10 cellular contexts compared by ENCODE assay signal in the genomic region with DNA sequence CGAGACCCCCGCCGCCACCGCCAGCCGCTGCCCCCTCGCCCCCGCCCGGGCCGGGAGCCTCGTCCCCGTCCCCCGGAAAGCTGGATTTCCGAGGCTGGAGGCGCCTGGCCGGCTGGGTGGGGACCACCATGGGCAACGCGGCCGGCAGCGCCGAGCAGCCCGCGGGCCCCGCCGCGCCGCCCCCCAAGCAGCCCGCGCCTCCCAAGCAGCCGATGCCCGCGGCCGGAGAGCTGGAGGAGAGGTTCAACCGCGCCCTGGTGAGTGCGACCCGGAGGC. TPM values are rescaled to one million over a fixed set of nuclear protein-coding genes. Genes with fewer than 3 reads are reported as not detected.
DNase-seq lines count a peak whose midpoint lies in the region; ATAC-seq, FAIRE-seq and TF ChIP-seq lines count a peak whose summit lies in the region.
"Had no signal": no experiment of that assay in that cellular context is flagged by ENCODE, and none has a peak within 500 bp of the region (broad histone marks: within the 10 kb centered on the region; RNA-seq: fewer than 3 reads in every experiment).

No MANE protein-coding gene starts in this region.

- H3K4me2 ChIP-seq in K562 (ENCODE audit: insufficient read depth, low read length): peak overlapping the region; percentile 65; the same call in 1 of the 2 replicates

- no peaks in the 10 kb centered on the region for H3K36me3 ChIP-seq in K562 (ENCODE audit: control insufficient read depth, insufficient read depth, low read length)
- no peaks in the 10 kb centered on the region for H3K36me3 ChIP-seq in left lung
- no peaks in the 10 kb centered on the region for H3K36me3 ChIP-seq in tibial nerve

- H3K9me3 ChIP-seq in K562 (replicated peaks; ENCODE audit: control insufficient read depth, insufficient read depth, low read depth, low read length) (no peaks in the 10 kb centered on the region), left lung (no peaks in the 10 kb centered on the region), tibial nerve (no peaks in the 10 kb centered on the region)

- H2AFZ ChIP-seq in K562 (ENCODE audit: low read depth, low read length): no peak overlapping the region

- BruUV-seq in K562 (replicated peaks; lab: Mats Ljungman, UMichigan): no TSS peak

- peak overlapping the region; percentile 98 for H3K4me3 Mint-ChIP-seq in activated T-cell treated with anti-CD3 and anti-CD28 coated beads, Interleukin-2, amount 50 U/mL, for 24 hours
- no peak overlapping the region for H3K4me3 Mint-ChIP-seq in activated T-cell treated with anti-CD3 and anti-CD28 coated beads, Interleukin-2, amount 50 U/mL, for 4 hours

- H3K27me3 Mint-ChIP-seq in activated T-cell treated with anti-CD3 and anti-CD28 coated beads, Interleukin-2, amount 50 U/mL, for 24 hours: no peaks in the 10 kb centered on the region
- no peaks in the 10 kb centered on the region for H3K27me3 Mint-ChIP-seq in activated T-cell treated with anti-CD3 and anti-CD28 coated beads, Interleukin-2, amount 50 U/mL, for 4 hours (ENCODE audit: low read depth)

- H3K27me3 ChIP-seq in K562 (ENCODE audit: control insufficient read depth in 2 of 2, insufficient read depth in 2 of 2, low read length in 2 of 2) (no peaks in the 10 kb centered on the region), left lung (peaks cover 0 to 20% of the 10 kb centered on the region in 2 donors), tibial nerve (peaks cover 0 to 9% of the 10 kb centered on the region in 2 donors)

- H3K4me1 ChIP-seq in K562 (replicated peaks in 1 of 2; ENCODE audit: control insufficient read depth in 2 of 2, insufficient read depth in 2 of 2, low read length in 2 of 2): peaks cover 43 to 60% of the 10 kb centered on the region in 2 experiments
- H3K4me1 ChIP-seq in left lung: peaks cover 5 to 72% of the 10 kb centered on the region in 2 donors
- peaks cover 0 to 40% (median 6%) of the 10 kb centered on the region in 4 donors for H3K4me1 ChIP-seq in tibial nerve

- no peaks in the 10 kb centered on the region for H3K9me1 ChIP-seq in K562 (ENCODE audit: control insufficient read depth, insufficient read depth, low read length)

- POLR2A ChIA-PET in K562 (lab: Yijun Ruan, JAX): interaction anchor here (0.6 kb wide), 1 partner anchor 340 kb away, joined by 3 read pairs; no protein-coding TSS in a partner anchor

- no peaks in the 10 kb centered on the region for H4K20me1 ChIP-seq in K562 (replicated peaks; ENCODE audit: control insufficient read depth, insufficient read depth, low read length)

- H3K4me3 ChIP-seq in K562: peak overlapping the region; percentile 61
- H3K4me3 ChIP-seq in left lung: peak overlapping the region; percentile 42 to 72
- H3K4me3 ChIP-seq in tibial nerve: peak overlapping the region in 3 of 4 donors; percentile 45 to 67 (median 60)

- TF ChIP-seq POLR2A in K562 (conservative IDR thresholded peaks at IDR 0.05) (no peak), tibial nerve (IDR thresholded peaks at IDR 0.05) (no peak)

- H3K9me3 Mint-ChIP-seq in activated T-cell treated with anti-CD3 and anti-CD28 coated beads, Interleukin-2, amount 50 U/mL, for 24 hours: no peaks in the 10 kb centered on the region
- H3K9me3 Mint-ChIP-seq in activated T-cell treated with anti-CD3 and anti-CD28 coated beads, Interleukin-2, amount 50 U/mL, for 4 hours: no peaks in the 10 kb centered on the region

- no peak overlapping the region for H3K27ac Mint-ChIP-seq in activated T-cell treated with anti-CD3 and anti-CD28 coated beads, Interleukin-2, amount 50 U/mL, for 24 hours

- TF ChIP-seq RAD21 in K562 (CRISPR knock-in tag; conservative IDR thresholded peaks at IDR 0.05 in 1 of 2, IDR thresholded peaks at IDR 0.05 in 1 of 2): no peak

- H3K27ac ChIP-seq in K562 (ENCODE audit: extremely low read depth, low read depth, low read length) (peak overlapping the region; percentile 68; the same call in 1 of the 3 replicates), left lung (peak overlapping the region; percentile 79 to 97), tibial nerve (peak overlapping the region in 2 of 4 donors; percentile 80 to 91)

- DNase-seq in activated T-cell treated with anti-CD3 and anti-CD28 coated beads, Interleukin-2, amount 50 U/mL, for 24 hours: peak; percentile 55
- DNase-seq in activated T-cell treated with anti-CD3 and anti-CD28 coated beads, Interleukin-2, amount 50 U/mL, for 4 hours: no peak
- DNase-seq in K562 (ENCODE audit: extremely low read depth in 1 of 4, low spot score in 3 of 4): no peak
- DNase-seq in left lung: no peak
- DNase-seq in tibial nerve (ENCODE audit: low spot score in 2 of 2): no peak
- DNase-seq in activated T-cell treated with anti-CD3 and anti-CD28 coated beads, Interleukin-2, amount 50 U/mL, for 1 hour: no peak
- DNase-seq in NCI-H1436 treated with DMSO at 0.1 percent for 48 hours (lab: John Stamatoyannopoulos, UW): no peak
- DNase-seq: NCI-H1694 treated with DMSO at 0.1 percent for 48 hours had no signal

- H3K79me2 ChIP-seq in K562 (ENCODE audit: control insufficient read depth, insufficient read depth, low read length): peaks cover 48% of the 10 kb centered on the region

- intact Hi-C loops in K562 (cut with micrococcal nuclease): no loop called here
- intact Hi-C loops in left lung (cut with DNase I): no loop called here

- peaks cover 72% of the 10 kb centered on the region for H3K36me3 Mint-ChIP-seq in activated T-cell treated with anti-CD3 and anti-CD28 coated beads, Interleukin-2, amount 50 U/mL, for 24 hours (ENCODE audit: low read depth)
- peaks cover 4% of the 10 kb centered on the region for H3K36me3 Mint-ChIP-seq in activated T-cell treated with anti-CD3 and anti-CD28 coated beads, Interleukin-2, amount 50 U/mL, for 4 hours (ENCODE audit: insufficient read depth)

- ATAC-seq in activated T-cell treated with anti-CD3 and anti-CD28 coated beads, Interleukin-2, amount 50 U/mL, for 4 hours: no peak
- no peak for ATAC-seq in K562
- ATAC-seq in left lung: no peak
- no peak for ATAC-seq in GM21367 (IDR thresholded peaks at IDR 0.05; ENCODE audit: unreplicated experiment)

- in situ Hi-C loops in K562 (cut with MboI): no loop called here

- H3K9ac ChIP-seq in K562 (ENCODE audit: insufficient read depth in 1 of 2, low read depth in 2 of 2, low read length in 2 of 2): peak overlapping the region; percentile 44 to 89; a peak in 3 of 4 replicates

- CTCF ChIA-PET in K562 (lab: Yijun Ruan, JAX; ENCODE audit: low intra/inter-chr PET ratio): interaction anchor here (2.0 kb wide), 1 partner anchor 164 kb away, joined by 7 read pairs; no protein-coding TSS in a partner anchor

- no peak for TF ChIP-seq EP300 in K562 (IDR thresholded peaks at IDR 0.05; ENCODE audit: low read length)
- TF ChIP-seq EP300 in tibial nerve (IDR thresholded peaks at IDR 0.05): no peak

- H3K4me1 Mint-ChIP-seq in activated T-cell treated with anti-CD3 and anti-CD28 coated beads, Interleukin-2, amount 50 U/mL, for 24 hours (ENCODE audit: low read depth): peaks cover 62% of the 10 kb centered on the region
- H3K4me1 Mint-ChIP-seq in activated T-cell treated with anti-CD3 and anti-CD28 coated beads, Interleukin-2, amount 50 U/mL, for 4 hours (ENCODE audit: low read depth): peaks cover 58% of the 10 kb centered on the region

- 7% methylated on average over 3 of the region's 36 CpGs for WGBS in K562 (ENCODE audit: insufficient coverage, low coverage, missing lambda C conversion rate)
- WGBS in tibial nerve, 2 donors: 0% methylated on average over 2 of the region's 36 CpGs; no CpG with 5 or more reads in 1 of the 2 donors

- no peak for TF ChIP-seq CTCF in K562 (IDR thresholded peaks at IDR 0.05 in 2 of 3, conservative IDR thresholded peaks at IDR 0.05 in 1 of 3; ENCODE audit: insufficient read depth in 2 of 3, low read depth in 1 of 3, low read length in 3 of 3)
- TF ChIP-seq CTCF in left lung (IDR thresholded peaks at IDR 0.05): no peak
- TF ChIP-seq CTCF in tibial nerve (IDR thresholded peaks at IDR 0.05): no peak

- FAIRE-seq in K562 (lab: Jason Lieb, UNC): no peak
- FAIRE-seq: islet of Langerhans had no signal

RNA-seq across cellular contexts. Expression of a gene that starts 0.2 kb away (rescaled TPM):
- total RNA-seq in activated T-cell treated with anti-CD3 and anti-CD28 coated beads, Interleukin-2, amount 50 U/mL, for 4 hours: 100 to 1,000 TPM; 141 to 190 (median 158) TPM
- total RNA-seq in K562 (2011; cell fraction: chromatin; rRNA removed; ENCODE audit: low replicate concordance): 52.9 and 134 TPM in 2 replicates
- 50.8 and 62.5 TPM in 2 replicates for total RNA-seq in K562 (2011; cell fraction: nucleolus; rRNA removed)
- 48.8 and 58.4 TPM in 2 replicates for total RNA-seq in K562 (2011; cell fraction: nucleoplasm; rRNA removed)
- total RNA-seq in K562 (2014; rRNA removed): 6.9 and 10.1 TPM in 2 replicates
- 5.7 and 5.8 TPM in 2 replicates for total RNA-seq in K562 (2014; rRNA removed; fragmentation: Illumina TruSeq; extraction: Trizol)
- 8.3 and 10.7 TPM in 2 replicates for total RNA-seq in K562 (2015; rRNA removed; fragmentation: Illumina TruSeq; extraction: Trizol)
- total RNA-seq in K562 (2021): 32.1 and 36.6 TPM in 2 replicates
- 7.7 TPM in 2 replicates for polyA plus RNA-seq in K562 (2011; rRNA removed)
- 6.3 and 8.7 TPM in 2 replicates for polyA plus RNA-seq in K562 (2011; cell fraction: cytosol; rRNA removed)
- polyA plus RNA-seq in K562 (2011; cell fraction: nucleus; rRNA removed): 57.8 and 61.3 TPM in 2 replicates
- polyA plus RNA-seq in K562 (2012): 40.6 and 95.2 TPM in 2 replicates
- polyA plus RNA-seq in K562 (2014; fragmentation: Illumina TruSeq; extraction: Trizol): 24.1 and 31.8 TPM in 2 replicates
- polyA plus RNA-seq in K562 (2014; fragmentation: Nextera tagmentation; extraction: Ambion mirVana): 1 to 10 TPM in 1 of 2 experiments, under 1 TPM in 1; 0.70 to 1.3 TPM
- 16.6 and 16.9 TPM in 2 replicates for polyA plus RNA-seq in K562 (2014; rRNA removed)
- polyA minus RNA-seq in K562 (2011; rRNA and poly(A)+ RNA removed): 3.6 and 10.5 TPM in 2 replicates
- polyA minus RNA-seq in K562 (2011; cell fraction: cytosol; rRNA and poly(A)+ RNA removed): 19.9 and 27.9 TPM in 2 replicates
- polyA minus RNA-seq in K562 (2011; cell fraction: nucleus; rRNA and poly(A)+ RNA removed): 14.5 and 19.8 TPM in 2 replicates
- total RNA-seq in left lung: 100 to 1,000 TPM in 1 of 2 donors, 10 to 100 TPM in 1; 42.0 to 118 TPM
- total RNA-seq in tibial nerve: 10 to 100 TPM; 19.2 to 42.9 (median 24.6) TPM

RNA-seq across cellular contexts. Expression of a gene that starts 40.0 kb away (rescaled TPM):
- total RNA-seq in activated T-cell treated with anti-CD3 and anti-CD28 coated beads, Interleukin-2, amount 50 U/mL, for 4 hours: under 1 TPM; 0.25 to 0.63 (median 0.27) TPM
- total RNA-seq in K562 (2011; cell fraction: chromatin; rRNA removed; ENCODE audit: low replicate concordance): 0.30 and 0.49 TPM in 2 replicates
- total RNA-seq in K562 (2011; cell fraction: nucleolus; rRNA removed): 0.17 and 0.26 TPM in 2 replicates
- 0.29 TPM in 1 of 2 replicates, not detected in the other for total RNA-seq in K562 (2011; cell fraction: nucleoplasm; rRNA removed)
- total RNA-seq in K562 (2014; rRNA removed) (not detected in 2 replicates), K562 (2014; rRNA removed; fragmentation: Illumina TruSeq; extraction: Trizol) (not detected in 2 replicates), K562 (2015; rRNA removed; fragmentation: Illumina TruSeq; extraction: Trizol) (not detected in 2 replicates), K562 (2021) (not detected in 2 replicates), left lung (not detected), tibial nerve (not detected)
- polyA plus RNA-seq in K562 (2011; rRNA removed) (not detected in 2 replicates), K562 (2014; fragmentation: Illumina TruSeq; extraction: Trizol) (not detected in 2 replicates), K562 (2014; fragmentation: Nextera tagmentation; extraction: Ambion mirVana) (under 1 TPM; 0.03 to 0.06 TPM), K562 (2014; rRNA removed) (not detected in 2 replicates)
- polyA plus RNA-seq in K562 (2011; cell fraction: cytosol; rRNA removed): not detected in 2 replicates
- not detected in 2 replicates for polyA plus RNA-seq in K562 (2011; cell fraction: nucleus; rRNA removed)
- 0.18 and 0.30 TPM in 2 replicates for polyA plus RNA-seq in K562 (2012)
- polyA minus RNA-seq in K562 (2011; rRNA and poly(A)+ RNA removed): not detected in 2 replicates
- not detected in 2 replicates for polyA minus RNA-seq in K562 (2011; cell fraction: cytosol; rRNA and poly(A)+ RNA removed)
- polyA minus RNA-seq in K562 (2011; cell fraction: nucleus; rRNA and poly(A)+ RNA removed): not detected in 2 replicates
